In genomic region chr4:52751349-52751911, GRCh38 we compare ENCODE assay signal across 8 cellular contexts. TPM values are rescaled to one million over a fixed set of nuclear protein-coding genes. Genes with fewer than 3 reads are reported as not detected.
DNase-seq lines count a peak whose midpoint lies in the region; ATAC-seq and TF ChIP-seq lines count a peak whose summit lies in the region.

ERVMER34-1 (minus strand) TSS chr4:52751425; CDS start chr4:52745520, 5,905 bp downstream.

- H3K9me3 ChIP-seq in left lung, result no peaks in the 10 kb centered on the region
- H3K9me3 ChIP-seq in stomach, result no peaks in the 10 kb centered on the region

- H3K4me3 Mint-ChIP-seq in dendritic cell treated with granulocyte-macrophage colony-stimulating factor and Interleukin-4, amounts not matched to agents 40 ng/mL and 50 ng/mL, for 4 days, result peak within 1 kb of the TSS; percentile 72

- H3K36me3 ChIP-seq in left lung (no peaks in the 10 kb centered on the region), stomach (no peaks in the 10 kb centered on the region)

- H3K27me3 ChIP-seq in left lung (peaks cover 0 to 38% of the 10 kb centered on the region in 2 donors), stomach (peaks cover 0 to 35% (median 11%) of the 10 kb centered on the region in 3 donors)

- DNase-seq in DMS153 treated with DMSO at 0.1 percent for 48 hours (lab: John Stamatoyannopoulos, UW; ENCODE audit: unreplicated experiment), result peak; percentile 87
- DNase-seq in NCI-H774 (lab: John Stamatoyannopoulos, UW), result peak; percentile 80
- DNase-seq in left lung, result peak; percentile 76 to 86
- peak; percentile 83 for DNase-seq in stomach
- DNase-seq in central memory CD4-positive, alpha-beta T cell, result no peak
- no peak for DNase-seq in effector CD4-positive, alpha-beta T cell

- no peaks in the 10 kb centered on the region for H3K36me3 Mint-ChIP-seq in dendritic cell treated with granulocyte-macrophage colony-stimulating factor and Interleukin-4, amounts not matched to agents 40 ng/mL and 50 ng/mL, for 4 days (ENCODE audit: low read depth)

- H3K27ac Mint-ChIP-seq in dendritic cell treated with granulocyte-macrophage colony-stimulating factor and Interleukin-4, amounts not matched to agents 40 ng/mL and 50 ng/mL, for 4 days, result peak within 1 kb of the TSS; percentile 46

- H3K27me3 Mint-ChIP-seq in dendritic cell treated with granulocyte-macrophage colony-stimulating factor and Interleukin-4, amounts not matched to agents 40 ng/mL and 50 ng/mL, for 4 days, result peaks cover 42% of the 10 kb centered on the region

- no peak for TF ChIP-seq POLR2A in stomach (IDR thresholded peaks at IDR 0.05)

- no peaks in the 10 kb centered on the region for H3K9me3 Mint-ChIP-seq in dendritic cell treated with granulocyte-macrophage colony-stimulating factor and Interleukin-4, amounts not matched to agents 40 ng/mL and 50 ng/mL, for 4 days

- ATAC-seq in left lung, result peak; percentile 98
- no peak for ATAC-seq in HG02981 (IDR thresholded peaks at IDR 0.05; ENCODE audit: unreplicated experiment)

- no peak for TF ChIP-seq CTCF in left lung (IDR thresholded peaks at IDR 0.05)
- TF ChIP-seq CTCF in stomach (IDR thresholded peaks at IDR 0.05), result no peak

- H3K4me1 ChIP-seq in left lung (peaks cover 0 to 9% of the 10 kb centered on the region in 2 donors), stomach (peaks cover 12 to 29% (median 14%) of the 10 kb centered on the region in 4 donors)

- H3K27ac ChIP-seq in left lung (no peak within 1 kb of the TSS), stomach (peak within 1 kb of the TSS in 3 of 5 donors; percentile 15 to 61 (median 39))

- no peak for TF ChIP-seq EP300 in stomach (IDR thresholded peaks at IDR 0.05)

- H3K4me3 ChIP-seq in left lung, result peak within 1 kb of the TSS; percentile 44 to 48
- peak within 1 kb of the TSS; percentile 55 to 74 (median 58) for H3K4me3 ChIP-seq in stomach

- 1 to 7% (median 4%) methylated on average over 28 to 38 of the region's 38 CpGs for WGBS in stomach, 5 donors

- H3K4me1 Mint-ChIP-seq in dendritic cell treated with granulocyte-macrophage colony-stimulating factor and Interleukin-4, amounts not matched to agents 40 ng/mL and 50 ng/mL, for 4 days (ENCODE audit: low read depth), result peaks cover 6% of the 10 kb centered on the region

- intact Hi-C loops in dendritic cell treated with granulocyte-macrophage colony-stimulating factor and Interleukin-4, amounts not matched to agents 40 ng/mL and 50 ng/mL, for 4 days (cut with micrococcal nuclease), result no loop called here
- intact Hi-C loops in left lung (cut with DNase I) (no loop called here), stomach (cut with DNase I; ENCODE audit: low total_unique reads) (no loop called here)

RNA-seq across cellular contexts. Expression of gene ERVMER34-1, which starts in this region (rescaled TPM):
- total RNA-seq in left lung (1 to 10 TPM; 2.0 to 3.0 TPM), stomach (1 to 10 TPM in 1 of 5 donors, under 1 TPM in 1, not detected in 3; 0.37 to 3.0 TPM)
- polyA plus RNA-seq in stomach, result under 1 TPM in 2 of 3 donors, not detected in 1; 0.30 to 0.62 TPM

Comparison
In these comparisons a context has a peak if more than half of its experiments do, and no peak if none do; other contexts are left out.
1. DNase-seq: peak in DMS153 treated with DMSO at 0.1 percent for 48 hours (single experiment), NCI-H774 (single experiment), left lung (2 of 2) and stomach (single experiment); none in central memory CD4-positive, alpha-beta T cell (single experiment) and effector CD4-positive, alpha-beta T cell (single experiment).
2. H3K27ac ChIP-seq: peak in stomach (3 of 5); none in left lung (0 of 2).